Comparison of ENCODE assay signal across 26 cellular contexts in genomic region chr1:187443939-187444338, GRCh38.
"Had no signal": no experiment of that assay in that cellular context is flagged by ENCODE, and none has a peak within 500 bp of the region (broad histone marks: within the 10 kb centered on the region; RNA-seq: fewer than 3 reads in every experiment).

No MANE protein-coding gene starts in this region.

- H3K4me3 Mint-ChIP-seq: memory B cell; natural killer cell treated with Interleukin-12 subunit alpha and Interleukin-12 subunit beta and Interleukin-15 and Interleukin-18, amount 100 ng/mL, for 72 hours; neural crest cell; stimulated activated memory B cell treated with anti-CD40 and anti-IgM and Interleukin-4, amounts not matched to agents 10 μg/mL and 1 μg/mL and 100 μg/mL, for 72 hours; type B pancreatic cell had no signal

- H3K4me1 ChIP-seq: gastroesophageal sphincter, heart left ventricle, left ventricle myocardium inferior, lower lobe of right lung, pancreas, testis, tibial artery had no signal

- H3K27ac ChIP-seq: gastroesophageal sphincter, heart left ventricle, hepatocyte, left ventricle myocardium inferior, lower lobe of right lung, neutrophil, pancreas, testis, tibial artery had no signal

- H3K27me3 Mint-ChIP-seq: memory B cell; natural killer cell treated with Interleukin-12 subunit alpha and Interleukin-12 subunit beta and Interleukin-15 and Interleukin-18, amount 100 ng/mL, for 72 hours; stimulated activated memory B cell treated with anti-CD40 and anti-IgM and Interleukin-4, amounts not matched to agents 10 μg/mL and 1 μg/mL and 100 μg/mL, for 72 hours; type B pancreatic cell had no signal

- H3K36me3 ChIP-seq: gastroesophageal sphincter, heart left ventricle, left ventricle myocardium inferior, lower lobe of right lung, neutrophil, pancreas, tibial artery had no signal

- H3K79me2 ChIP-seq: hepatocyte had no signal

- H3K4me1 Mint-ChIP-seq: memory B cell; stimulated activated memory B cell treated with anti-CD40 and anti-IgM and Interleukin-4, amounts not matched to agents 10 μg/mL and 1 μg/mL and 100 μg/mL, for 72 hours had no signal

- DNase-seq: dorsolateral prefrontal cortex; effector CD4-positive, alpha-beta T cell; foreskin fibroblast; heart left ventricle; left colon; left ventricle myocardium inferior; lower lobe of right lung; pancreas; retina; stimulated activated CD4-positive, alpha-beta T cell treated with anti-CD3 and anti-CD28 coated beads, Interleukin-12 subunit alpha, Interleukin-12 subunit beta, amount 100 ng/mL, for 4 hours; stimulated activated CD4-positive, alpha-beta T cell treated with anti-CD3 and anti-CD28 coated beads, Interleukin-1b, Interleukin-23, amount 100 ng/mL, for 48 hours; stimulated activated CD4-positive, alpha-beta T cell treated with anti-CD3 and anti-CD28 coated beads, Interleukin-4, amount 100 ng/mL, for 24 hours; stimulated activated naive CD8-positive, alpha-beta T cell treated with anti-CD3 and anti-CD28 coated beads, Interleukin-15, Interleukin-2, amounts not matched to agents 100 U/mL and 50 U/mL, for 24 hours; substantia nigra; testis; tibial artery had no signal

- H3K4me3 ChIP-seq: gastroesophageal sphincter, heart left ventricle, hepatocyte, left ventricle myocardium inferior, lower lobe of right lung, pancreas, smooth muscle cell, testis, tibial artery had no signal

- H3K27ac Mint-ChIP-seq: memory B cell; natural killer cell treated with Interleukin-12 subunit alpha and Interleukin-12 subunit beta and Interleukin-15 and Interleukin-18, amount 100 ng/mL, for 72 hours; stimulated activated memory B cell treated with anti-CD40 and anti-IgM and Interleukin-4, amounts not matched to agents 10 μg/mL and 1 μg/mL and 100 μg/mL, for 72 hours; type B pancreatic cell had no signal

- H2AFZ ChIP-seq: hepatocyte had no signal

- H3K27me3 ChIP-seq: dorsolateral prefrontal cortex, gastroesophageal sphincter, heart left ventricle, hepatocyte, neutrophil, pancreas, testis, tibial artery had no signal

- ATAC-seq: gastroesophageal sphincter; heart left ventricle; left colon; lower lobe of right lung; natural killer cell treated with Interleukin-12 subunit alpha and Interleukin-12 subunit beta and Interleukin-15 and Interleukin-18, amount 100 ng/mL, for 72 hours; pancreas; sciatic nerve; stimulated activated memory B cell treated with anti-CD40 and anti-IgM and Interleukin-4, amounts not matched to agents 10 μg/mL and 1 μg/mL and 100 μg/mL, for 72 hours; stimulated activated naive CD8-positive, alpha-beta T cell treated with anti-CD3 and anti-CD28 coated beads, Interleukin-15, Interleukin-2, amounts not matched to agents 100 U/mL and 50 U/mL, for 24 hours had no signal

- H3K36me3 Mint-ChIP-seq: memory B cell; stimulated activated memory B cell treated with anti-CD40 and anti-IgM and Interleukin-4, amounts not matched to agents 10 μg/mL and 1 μg/mL and 100 μg/mL, for 72 hours; type B pancreatic cell had no signal

- H3K9me3 Mint-ChIP-seq: memory B cell, type B pancreatic cell had no signal
